Comparison of ENCODE assay signal across 10 cellular contexts in genomic region chr2:55109219-55109891, GRCh38. TPM values are rescaled to one million over a fixed set of nuclear protein-coding genes. Genes with fewer than 3 reads are reported as not detected.
DNase-seq lines count a peak whose midpoint lies in the region; ATAC-seq and TF ChIP-seq lines count a peak whose summit lies in the region.
"Had no signal": no experiment of that assay in that cellular context is flagged by ENCODE, and none has a peak within 500 bp of the region (broad histone marks: within the 10 kb centered on the region; RNA-seq: fewer than 3 reads in every experiment).

No MANE protein-coding gene starts in this region.

- H3K36me3 ChIP-seq in mesenchymal stem cell (ENCODE audit: control insufficient read depth in 1 of 2, insufficient read depth in 2 of 2, low read depth in 1 of 2, low read length in 2 of 2) = no peaks in the 10 kb centered on the region
- H3K36me3 ChIP-seq: neutrophil had no signal

- no peak for ATAC-seq in GM21390 (IDR thresholded peaks at IDR 0.05; ENCODE audit: unreplicated experiment)

- H3K4ac ChIP-seq in mesenchymal stem cell (ENCODE audit: low read depth in 1 of 2, low read length in 2 of 2) = no peak overlapping the region

- no peak overlapping the region for H3K23ac ChIP-seq in mesenchymal stem cell (ENCODE audit: low read length in 2 of 2)

- DNase-seq in Caki2 (ENCODE audit: low read depth) (peak; percentile 69), NCI-H1694 (lab: John Stamatoyannopoulos, UW) (peak; percentile 38), mesenchymal stem cell (peak; percentile 93), mesenteric fat pad (ENCODE audit: low spot score) (no peak)
- no peak for DNase-seq in activated CD4-positive, alpha-beta T cell treated with anti-CD3 and anti-CD28 coated beads for 1 hour
- DNase-seq in stimulated activated CD4-positive, alpha-beta T cell treated with anti-CD3 and anti-CD28 coated beads, Interleukin-4, amount 100 ng/mL, for 1 hour = no peak
- DNase-seq: Kasumi-1 had no signal

- no peak overlapping the region for H4K8ac ChIP-seq in mesenchymal stem cell (ENCODE audit: low read length)

- no peak overlapping the region for H2AFZ ChIP-seq in mesenchymal stem cell (ENCODE audit: low read depth, low read length)

- peaks cover 3% of the 10 kb centered on the region for H3K27me3 Mint-ChIP-seq in brain

- peak overlapping the region; percentile 78 for H3K27ac ChIP-seq in mesenchymal stem cell (ENCODE audit: low read length, poor library complexity, severe bottlenecking)
- H3K27ac ChIP-seq: neutrophil had no signal

- H2BK12ac ChIP-seq in mesenchymal stem cell (ENCODE audit: low read length in 2 of 2) = no peak overlapping the region

- no peak overlapping the region for H3K4me3 ChIP-seq in mesenchymal stem cell (ENCODE audit: insufficient read depth in 1 of 2, low read depth in 1 of 2, low read length in 2 of 2)

- H3K27me3 ChIP-seq in mesenchymal stem cell (ENCODE audit: control insufficient read depth in 1 of 2, insufficient read depth in 1 of 2, low read length in 2 of 2) = no peaks in the 10 kb centered on the region
- H3K27me3 ChIP-seq: neutrophil had no signal

- H3K9me3 ChIP-seq in mesenchymal stem cell (ENCODE audit: control insufficient read depth, low read length) = no peaks in the 10 kb centered on the region
- H3K9me3 ChIP-seq: neutrophil had no signal

- H3K36me3 Mint-ChIP-seq in brain = no peaks in the 10 kb centered on the region

- H3K27ac Mint-ChIP-seq in brain = peak overlapping the region; percentile 19 to 98 (median 84)

- in situ Hi-C loops in Caki2 (cut with HindIII; ENCODE audit: low pct_unique_long_range_greater_than_20kb, low sequenced_read_pairs) = no loop called here

- H3K14ac ChIP-seq in mesenchymal stem cell (ENCODE audit: low read length in 2 of 2) = no peak overlapping the region

- peaks cover 67% of the 10 kb centered on the region for H3K4me1 Mint-ChIP-seq in brain

- H3K4me2 ChIP-seq in mesenchymal stem cell (ENCODE audit: low read length, poor library complexity, severe bottlenecking) = no peak overlapping the region

- H2BK120ac ChIP-seq in mesenchymal stem cell (ENCODE audit: low read depth, low read length) = no peak overlapping the region

- no peak overlapping the region for H2BK15ac ChIP-seq in mesenchymal stem cell (ENCODE audit: low read depth, poor library complexity, severe bottlenecking)

- H3K18ac ChIP-seq in mesenchymal stem cell (ENCODE audit: low read depth in 1 of 2, low read length in 2 of 2) = no peak overlapping the region

- H2BK5ac ChIP-seq in mesenchymal stem cell (ENCODE audit: low read depth, low read length, poor library complexity, severe bottlenecking) = no peak overlapping the region

- WGBS in mesenchymal stem cell = 6% methylated on average over 2 of the region's 2 CpGs

- no peak overlapping the region for H2AK5ac ChIP-seq in mesenchymal stem cell (ENCODE audit: low read length, severe bottlenecking)

- TF ChIP-seq CTCF in brain (conservative IDR thresholded peaks at IDR 0.05) = no peak

- H4K91ac ChIP-seq in mesenchymal stem cell (ENCODE audit: low read length) = no peak overlapping the region

- peaks cover 35% of the 10 kb centered on the region for H3K4me1 ChIP-seq in mesenchymal stem cell (ENCODE audit: control insufficient read depth, insufficient read depth, low read depth, low read length)

- peak overlapping the region; percentile 48 for H3K9ac ChIP-seq in mesenchymal stem cell (ENCODE audit: low read length)

- peaks cover 10% of the 10 kb centered on the region for H3K79me1 ChIP-seq in mesenchymal stem cell (replicated peaks; ENCODE audit: low read length, poor library complexity, severe bottlenecking)

- H3K9me3 Mint-ChIP-seq in brain = no peaks in the 10 kb centered on the region

- peak overlapping the region in 1 of 5 experiments; percentile 73 for H3K4me3 Mint-ChIP-seq in brain

RNA-seq across cellular contexts. Expression of gene RTN4, which starts 59.1 kb away (rescaled TPM):
- 184 and 231 TPM in 2 replicates for total RNA-seq in Caki2 (2014; rRNA removed; shearing (Covaris generic); ENCODE audit: low replicate concordance)
- 228 TPM for polyA plus RNA-seq in brain (ENCODE audit: insufficient read depth, low read depth, low replicate concordance)
- polyA plus RNA-seq in mesenchymal stem cell (2013, experiment 1 of 2) = 977 TPM
- 1,026 TPM for polyA plus RNA-seq in mesenchymal stem cell (2013, experiment 2 of 2)
- total RNA-seq in mesenteric fat pad = 681 TPM

Comparison
In these comparisons a context has a peak if more than half of its experiments do, and no peak if none do; other contexts are left out.
1. DNase-seq: peak in Caki2 (single experiment), NCI-H1694 (single experiment) and mesenchymal stem cell (single experiment); none in activated CD4-positive, alpha-beta T cell treated with anti-CD3 and anti-CD28 coated beads for 1 hour (single experiment), mesenteric fat pad (single experiment) and stimulated activated CD4-positive, alpha-beta T cell treated with anti-CD3 and anti-CD28 coated beads, Interleukin-4, amount 100 ng/mL, for 1 hour (single experiment).